Comparison of ENCODE assay signal across 2 cellular contexts in the genomic region with DNA sequence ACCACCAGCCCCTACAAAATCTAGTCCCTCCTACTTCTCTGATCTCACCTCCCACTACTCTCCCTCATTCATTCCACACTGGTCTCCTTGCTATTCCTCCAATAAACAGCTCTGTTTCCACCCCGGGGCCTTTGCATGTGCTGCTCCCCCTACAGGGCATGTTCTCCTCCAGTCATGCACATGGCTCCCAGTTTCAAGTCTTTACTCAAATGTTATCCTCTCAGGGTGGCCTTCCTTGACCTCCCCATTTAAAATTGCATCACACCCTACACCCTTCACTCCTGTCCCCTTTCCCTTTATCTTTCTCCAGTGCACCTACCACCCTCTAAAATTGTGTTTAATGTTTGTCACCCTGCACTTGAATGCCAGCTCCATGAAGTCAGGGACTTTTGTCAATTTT.
TF ChIP-seq lines count a peak whose summit lies in the region.

No MANE protein-coding gene starts in this region.

TF ChIP-seq in GM23338, 12 proteins besides CTCF, POLR2A, EP300 and RAD21 (continued from another document):
- TF ChIP-seq, protein P1, sequence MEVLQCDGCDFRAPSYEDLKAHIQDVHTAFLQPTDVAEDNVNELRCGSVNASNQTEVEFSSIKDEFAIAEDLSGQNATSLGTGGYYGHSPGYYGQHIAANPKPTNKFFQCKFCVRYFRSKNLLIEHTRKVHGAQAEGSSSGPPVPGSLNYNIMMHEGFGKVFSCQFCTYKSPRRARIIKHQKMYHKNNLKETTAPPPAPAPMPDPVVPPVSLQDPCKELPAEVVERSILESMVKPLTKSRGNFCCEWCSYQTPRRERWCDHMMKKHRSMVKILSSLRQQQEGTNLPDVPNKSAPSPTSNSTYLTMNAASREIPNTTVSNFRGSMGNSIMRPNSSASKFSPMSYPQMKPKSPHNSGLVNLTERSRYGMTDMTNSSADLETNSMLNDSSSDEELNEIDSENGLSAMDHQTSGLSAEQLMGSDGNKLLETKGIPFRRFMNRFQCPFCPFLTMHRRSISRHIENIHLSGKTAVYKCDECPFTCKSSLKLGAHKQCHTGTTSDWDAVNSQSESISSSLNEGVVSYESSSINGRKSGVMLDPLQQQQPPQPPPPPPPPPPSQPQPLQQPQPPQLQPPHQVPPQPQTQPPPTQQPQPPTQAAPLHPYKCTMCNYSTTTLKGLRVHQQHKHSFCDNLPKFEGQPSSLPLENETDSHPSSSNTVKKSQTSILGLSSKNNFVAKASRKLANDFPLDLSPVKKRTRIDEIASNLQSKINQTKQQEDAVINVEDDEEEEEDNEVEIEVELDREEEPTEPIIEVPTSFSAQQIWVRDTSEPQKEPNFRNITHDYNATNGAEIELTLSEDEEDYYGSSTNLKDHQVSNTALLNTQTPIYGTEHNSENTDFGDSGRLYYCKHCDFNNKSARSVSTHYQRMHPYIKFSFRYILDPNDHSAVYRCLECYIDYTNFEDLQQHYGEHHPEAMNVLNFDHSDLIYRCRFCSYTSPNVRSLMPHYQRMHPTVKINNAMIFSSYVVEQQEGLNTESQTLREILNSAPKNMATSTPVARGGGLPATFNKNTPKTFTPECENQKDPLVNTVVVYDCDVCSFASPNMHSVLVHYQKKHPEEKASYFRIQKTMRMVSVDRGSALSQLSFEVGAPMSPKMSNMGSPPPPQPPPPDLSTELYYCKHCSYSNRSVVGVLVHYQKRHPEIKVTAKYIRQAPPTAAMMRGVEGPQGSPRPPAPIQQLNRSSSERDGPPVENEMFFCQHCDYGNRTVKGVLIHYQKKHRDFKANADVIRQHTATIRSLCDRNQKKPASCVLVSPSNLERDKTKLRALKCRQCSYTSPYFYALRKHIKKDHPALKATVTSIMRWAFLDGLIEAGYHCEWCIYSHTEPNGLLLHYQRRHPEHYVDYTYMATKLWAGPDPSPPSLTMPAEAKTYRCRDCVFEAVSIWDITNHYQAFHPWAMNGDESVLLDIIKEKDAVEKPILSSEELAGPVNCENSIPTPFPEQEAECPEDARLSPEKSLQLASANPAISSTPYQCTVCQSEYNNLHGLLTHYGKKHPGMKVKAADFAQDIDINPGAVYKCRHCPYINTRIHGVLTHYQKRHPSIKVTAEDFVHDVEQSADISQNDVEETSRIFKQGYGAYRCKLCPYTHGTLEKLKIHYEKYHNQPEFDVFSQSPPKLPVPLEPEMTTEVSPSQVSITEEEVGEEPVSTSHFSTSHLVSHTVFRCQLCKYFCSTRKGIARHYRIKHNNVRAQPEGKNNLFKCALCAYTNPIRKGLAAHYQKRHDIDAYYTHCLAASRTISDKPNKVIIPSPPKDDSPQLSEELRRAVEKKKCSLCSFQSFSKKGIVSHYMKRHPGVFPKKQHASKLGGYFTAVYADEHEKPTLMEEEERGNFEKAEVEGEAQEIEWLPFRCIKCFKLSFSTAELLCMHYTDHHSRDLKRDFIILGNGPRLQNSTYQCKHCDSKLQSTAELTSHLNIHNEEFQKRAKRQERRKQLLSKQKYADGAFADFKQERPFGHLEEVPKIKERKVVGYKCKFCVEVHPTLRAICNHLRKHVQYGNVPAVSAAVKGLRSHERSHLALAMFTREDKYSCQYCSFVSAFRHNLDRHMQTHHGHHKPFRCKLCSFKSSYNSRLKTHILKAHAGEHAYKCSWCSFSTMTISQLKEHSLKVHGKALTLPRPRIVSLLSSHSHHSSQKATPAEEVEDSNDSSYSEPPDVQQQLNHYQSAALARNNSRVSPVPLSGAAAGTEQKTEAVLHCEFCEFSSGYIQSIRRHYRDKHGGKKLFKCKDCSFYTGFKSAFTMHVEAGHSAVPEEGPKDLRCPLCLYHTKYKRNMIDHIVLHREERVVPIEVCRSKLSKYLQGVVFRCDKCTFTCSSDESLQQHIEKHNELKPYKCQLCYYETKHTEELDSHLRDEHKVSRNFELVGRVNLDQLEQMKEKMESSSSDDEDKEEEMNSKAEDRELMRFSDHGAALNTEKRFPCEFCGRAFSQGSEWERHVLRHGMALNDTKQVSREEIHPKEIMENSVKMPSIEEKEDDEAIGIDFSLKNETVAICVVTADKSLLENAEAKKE (CRISPR knock-in tag; IDR thresholded peaks at IDR 0.05): no peak
- no peak for TF ChIP-seq NANOG (IDR thresholded peaks at IDR 0.05; ENCODE audit: borderline replicate concordance)
- TF ChIP-seq, protein P2, sequence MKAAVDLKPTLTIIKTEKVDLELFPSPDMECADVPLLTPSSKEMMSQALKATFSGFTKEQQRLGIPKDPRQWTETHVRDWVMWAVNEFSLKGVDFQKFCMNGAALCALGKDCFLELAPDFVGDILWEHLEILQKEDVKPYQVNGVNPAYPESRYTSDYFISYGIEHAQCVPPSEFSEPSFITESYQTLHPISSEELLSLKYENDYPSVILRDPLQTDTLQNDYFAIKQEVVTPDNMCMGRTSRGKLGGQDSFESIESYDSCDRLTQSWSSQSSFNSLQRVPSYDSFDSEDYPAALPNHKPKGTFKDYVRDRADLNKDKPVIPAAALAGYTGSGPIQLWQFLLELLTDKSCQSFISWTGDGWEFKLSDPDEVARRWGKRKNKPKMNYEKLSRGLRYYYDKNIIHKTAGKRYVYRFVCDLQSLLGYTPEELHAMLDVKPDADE (IDR thresholded peaks at IDR 0.05): no peak
- no peak for TF ChIP-seq EZH2phosphoT487 (IDR thresholded peaks at IDR 0.05; ENCODE audit: unreplicated experiment)
- TF ChIP-seq ZNF331 (CRISPR knock-in tag; IDR thresholded peaks at IDR 0.05; ENCODE audit: low read depth): no peak
- no peak for TF ChIP-seq REST (IDR thresholded peaks at IDR 0.05; ENCODE audit: unreplicated experiment)
- no peak for TF ChIP-seq CREB1 (CRISPR knock-in tag; IDR thresholded peaks at IDR 0.05; ENCODE audit: low read depth)
- TF ChIP-seq JUNB (IDR thresholded peaks at IDR 0.05; ENCODE audit: unreplicated experiment): no peak
- TF ChIP-seq ZNF114 (CRISPR knock-in tag; IDR thresholded peaks at IDR 0.05): no peak
- no peak for TF ChIP-seq POLR2AphosphoS5 (IDR thresholded peaks at IDR 0.05; ENCODE audit: low read depth)

TF ChIP-seq in HepG2, 621 proteins besides CTCF, POLR2A, EP300 and RAD21 (continued from another document and continues in another):
- TF ChIP-seq POGZ (CRISPR knock-in tag; IDR thresholded peaks at IDR 0.05): peak; percentile 29; the same call in 1 of the 2 replicates
- TF ChIP-seq SNAPC2 (CRISPR knock-in tag; IDR thresholded peaks at IDR 0.05): 0 out of 2 replicates have a peak, but pooled peaks have one; percentile 31
- TF ChIP-seq REPIN1 (CRISPR knock-in tag; IDR thresholded peaks at IDR 0.05; ENCODE audit: borderline replicate concordance, low read depth): no peak
- no peak for TF ChIP-seq THAP11 (CRISPR knock-in tag; IDR thresholded peaks at IDR 0.05)
- no peak for TF ChIP-seq BHLHE40 (IDR thresholded peaks at IDR 0.05; ENCODE audit: low read length)
- TF ChIP-seq MZF1 (CRISPR knock-in tag; IDR thresholded peaks at IDR 0.05; ENCODE audit: borderline replicate concordance): no peak
- no peak for TF ChIP-seq THAP9 (CRISPR knock-in tag; IDR thresholded peaks at IDR 0.05; ENCODE audit: borderline replicate concordance)
- TF ChIP-seq YEATS2 (CRISPR knock-in tag; IDR thresholded peaks at IDR 0.05; ENCODE audit: borderline replicate concordance): no peak
- no peak for TF ChIP-seq FOXJ3 (CRISPR knock-in tag; IDR thresholded peaks at IDR 0.05; ENCODE audit: borderline replicate concordance)
- 0 out of 2 replicates have a peak, but pooled peaks have one; percentile 23 for TF ChIP-seq YEATS4 (CRISPR knock-in tag; IDR thresholded peaks at IDR 0.05; ENCODE audit: borderline replicate concordance)
- TF ChIP-seq ZNF644 (CRISPR knock-in tag; IDR thresholded peaks at IDR 0.05; ENCODE audit: low read depth): no peak
- TF ChIP-seq LCORL (IDR thresholded peaks at IDR 0.05): no peak
- 0 out of 2 replicates have a peak, but pooled peaks have one; percentile 20 for TF ChIP-seq LCORL (CRISPR knock-in tag; IDR thresholded peaks at IDR 0.05)
- TF ChIP-seq ZNF121 (CRISPR knock-in tag; IDR thresholded peaks at IDR 0.05): peak; percentile 58; the same call in 1 of the 2 replicates
- TF ChIP-seq EED (CRISPR knock-in tag; IDR thresholded peaks at IDR 0.05): no peak
- no peak for TF ChIP-seq ZNF713 (CRISPR knock-in tag; IDR thresholded peaks at IDR 0.05)
- 0 out of 2 replicates have a peak, but pooled peaks have one; percentile 15 for TF ChIP-seq ZNF589 (CRISPR knock-in tag; conservative IDR thresholded peaks at IDR 0.05)
- TF ChIP-seq ARNTL (CRISPR knock-in tag; IDR thresholded peaks at IDR 0.05): no peak
- TF ChIP-seq, protein P3, sequence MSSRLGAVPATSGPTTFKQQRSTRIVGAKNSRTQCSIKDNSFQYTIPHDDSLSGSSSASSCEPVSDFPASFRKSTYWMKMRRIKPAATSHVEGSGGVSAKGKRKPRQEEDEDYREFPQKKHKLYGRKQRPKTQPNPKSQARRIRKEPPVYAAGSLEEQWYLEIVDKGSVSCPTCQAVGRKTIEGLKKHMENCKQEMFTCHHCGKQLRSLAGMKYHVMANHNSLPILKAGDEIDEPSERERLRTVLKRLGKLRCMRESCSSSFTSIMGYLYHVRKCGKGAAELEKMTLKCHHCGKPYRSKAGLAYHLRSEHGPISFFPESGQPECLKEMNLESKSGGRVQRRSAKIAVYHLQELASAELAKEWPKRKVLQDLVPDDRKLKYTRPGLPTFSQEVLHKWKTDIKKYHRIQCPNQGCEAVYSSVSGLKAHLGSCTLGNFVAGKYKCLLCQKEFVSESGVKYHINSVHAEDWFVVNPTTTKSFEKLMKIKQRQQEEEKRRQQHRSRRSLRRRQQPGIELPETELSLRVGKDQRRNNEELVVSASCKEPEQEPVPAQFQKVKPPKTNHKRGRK (CRISPR knock-in tag; IDR thresholded peaks at IDR 0.05): no peak
- no peak for TF ChIP-seq ZNF841 (CRISPR knock-in tag; IDR thresholded peaks at IDR 0.05; ENCODE audit: borderline replicate concordance)
- TF ChIP-seq MYC (CRISPR knock-in tag; IDR thresholded peaks at IDR 0.05; ENCODE audit: borderline replicate concordance): peak; percentile 53; the same call in 1 of the 2 replicates
- TF ChIP-seq, protein P4, sequence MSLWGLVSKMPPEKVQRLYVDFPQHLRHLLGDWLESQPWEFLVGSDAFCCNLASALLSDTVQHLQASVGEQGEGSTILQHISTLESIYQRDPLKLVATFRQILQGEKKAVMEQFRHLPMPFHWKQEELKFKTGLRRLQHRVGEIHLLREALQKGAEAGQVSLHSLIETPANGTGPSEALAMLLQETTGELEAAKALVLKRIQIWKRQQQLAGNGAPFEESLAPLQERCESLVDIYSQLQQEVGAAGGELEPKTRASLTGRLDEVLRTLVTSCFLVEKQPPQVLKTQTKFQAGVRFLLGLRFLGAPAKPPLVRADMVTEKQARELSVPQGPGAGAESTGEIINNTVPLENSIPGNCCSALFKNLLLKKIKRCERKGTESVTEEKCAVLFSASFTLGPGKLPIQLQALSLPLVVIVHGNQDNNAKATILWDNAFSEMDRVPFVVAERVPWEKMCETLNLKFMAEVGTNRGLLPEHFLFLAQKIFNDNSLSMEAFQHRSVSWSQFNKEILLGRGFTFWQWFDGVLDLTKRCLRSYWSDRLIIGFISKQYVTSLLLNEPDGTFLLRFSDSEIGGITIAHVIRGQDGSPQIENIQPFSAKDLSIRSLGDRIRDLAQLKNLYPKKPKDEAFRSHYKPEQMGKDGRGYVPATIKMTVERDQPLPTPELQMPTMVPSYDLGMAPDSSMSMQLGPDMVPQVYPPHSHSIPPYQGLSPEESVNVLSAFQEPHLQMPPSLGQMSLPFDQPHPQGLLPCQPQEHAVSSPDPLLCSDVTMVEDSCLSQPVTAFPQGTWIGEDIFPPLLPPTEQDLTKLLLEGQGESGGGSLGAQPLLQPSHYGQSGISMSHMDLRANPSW (CRISPR knock-in tag; IDR thresholded peaks at IDR 0.05; ENCODE audit: borderline replicate concordance): no peak
- TF ChIP-seq JUND (CRISPR knock-in tag; IDR thresholded peaks at IDR 0.05): no peak
- TF ChIP-seq ZEB1 (IDR thresholded peaks at IDR 0.05; ENCODE audit: insufficient replicate concordance, low read depth): no peak
- TF ChIP-seq MXD1 (CRISPR knock-in tag; IDR thresholded peaks at IDR 0.05): no peak
- peak; percentile 10; the same call in 1 of the 2 replicates for TF ChIP-seq CEBPB (IDR thresholded peaks at IDR 0.05; ENCODE audit: borderline replicate concordance, low read depth, low read length)
- TF ChIP-seq, protein P5, sequence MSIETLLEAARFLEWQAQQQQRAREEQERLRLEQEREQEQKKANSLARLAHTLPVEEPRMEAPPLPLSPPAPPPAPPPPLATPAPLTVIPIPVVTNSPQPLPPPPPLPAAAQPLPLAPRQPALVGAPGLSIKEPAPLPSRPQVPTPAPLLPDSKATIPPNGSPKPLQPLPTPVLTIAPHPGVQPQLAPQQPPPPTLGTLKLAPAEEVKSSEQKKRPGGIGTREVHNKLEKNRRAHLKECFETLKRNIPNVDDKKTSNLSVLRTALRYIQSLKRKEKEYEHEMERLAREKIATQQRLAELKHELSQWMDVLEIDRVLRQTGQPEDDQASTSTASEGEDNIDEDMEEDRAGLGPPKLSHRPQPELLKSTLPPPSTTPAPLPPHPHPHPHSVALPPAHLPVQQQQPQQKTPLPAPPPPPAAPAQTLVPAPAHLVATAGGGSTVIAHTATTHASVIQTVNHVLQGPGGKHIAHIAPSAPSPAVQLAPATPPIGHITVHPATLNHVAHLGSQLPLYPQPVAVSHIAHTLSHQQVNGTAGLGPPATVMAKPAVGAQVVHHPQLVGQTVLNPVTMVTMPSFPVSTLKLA (IDR thresholded peaks at IDR 0.05): peak; percentile 39
- no peak for TF ChIP-seq CC2D1A (CRISPR knock-in tag; IDR thresholded peaks at IDR 0.05)
